Comparison of ENCODE assay signal across 35 cellular contexts in the genomic region with DNA sequence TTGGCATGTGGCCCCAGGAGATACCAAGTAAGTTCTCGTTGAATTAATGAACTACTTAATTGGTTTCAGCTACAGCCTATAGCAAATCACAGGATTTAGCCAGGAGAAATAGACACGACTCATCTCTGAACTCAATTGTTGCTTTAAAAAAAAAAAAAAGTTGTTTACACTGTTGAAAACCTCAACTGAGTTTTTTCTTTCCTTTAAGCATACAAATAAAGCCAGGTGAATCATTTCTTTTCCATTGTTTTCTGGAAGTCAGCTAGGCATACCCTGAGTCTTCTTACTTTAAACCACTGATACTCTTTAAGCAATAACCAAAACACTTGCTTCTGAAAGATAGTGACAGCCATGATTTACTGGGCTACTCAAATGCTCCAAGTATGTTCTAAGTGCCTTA. TPM values are rescaled to one million over a fixed set of nuclear protein-coding genes. Genes with fewer than 3 reads are reported as not detected.
"Had no signal": no experiment of that assay in that cellular context is flagged by ENCODE, and none has a peak within 500 bp of the region (broad histone marks: within the 10 kb centered on the region; RNA-seq: fewer than 3 reads in every experiment).

No MANE protein-coding gene starts in this region.

- H3K27me3 ChIP-seq: adrenal gland, body of pancreas, heart left ventricle, right lobe of liver, testis, transverse colon had no signal

- H3K9me3 ChIP-seq: adrenal gland, body of pancreas, left lung, lower lobe of right lung, right lobe of liver, testis, transverse colon had no signal

- DNase-seq: activated CD4-positive, alpha-beta T cell treated with anti-CD3 and anti-CD28 coated beads for 48 hours; activated CD4-positive, alpha-beta T cell treated with anti-CD3 and anti-CD28 coated beads, Interleukin-2, amount 50 U/mL, for 48 hours; activated CD8-positive, alpha-beta memory T cell treated with anti-CD3 and anti-CD28 coated beads for 24 hours; activated effector memory CD4-positive, alpha-beta T cell treated with Interleukin-2 at 50 U/mL for 16 hours; activated naive CD4-positive, alpha-beta T cell treated with Interleukin-2 at 50 U/mL for 16 hours; adrenal gland; aorta; body of pancreas; cortex of kidney; effector memory CD8-positive, alpha-beta T cell; foreskin fibroblast; heart left ventricle; immature natural killer cell; kidney; left lung; lower lobe of right lung; mesenchymal stem cell; natural killer cell; posterior cingulate gyrus; right lobe of liver; stimulated activated CD4-positive, alpha-beta T cell treated with anti-CD3 and anti-CD28 coated beads, Interleukin-2, amount 100 ng/mL, for 48 hours; stimulated activated naive CD4-positive, alpha-beta T cell treated with Interleukin-2 at 50 U/mL for 16 hours; T-helper 9 cell; testis; transverse colon had no signal

- FAIRE-seq: endothelial cell of umbilical vein, kidney, TTC549 had no signal

- H3K36me3 Mint-ChIP-seq: activated naive CD8-positive, alpha-beta T cell; immature natural killer cell; natural killer cell had no signal

- H3K4me3 Mint-ChIP-seq: activated naive CD8-positive, alpha-beta T cell; effector memory CD8-positive, alpha-beta T cell; immature natural killer cell; natural killer cell had no signal

- H3K27ac ChIP-seq: adrenal gland, body of pancreas, heart left ventricle, left lung, lower lobe of right lung, right lobe of liver, testis, transverse colon, VCaP had no signal

- H3K27ac Mint-ChIP-seq: activated naive CD8-positive, alpha-beta T cell; effector memory CD8-positive, alpha-beta T cell; immature natural killer cell; natural killer cell had no signal

- H3K36me3 ChIP-seq: adrenal gland, heart left ventricle, left lung, lower lobe of right lung, right lobe of liver, transverse colon had no signal

- H3K9me3 Mint-ChIP-seq: effector memory CD8-positive, alpha-beta T cell; natural killer cell had no signal

- ATAC-seq: body of pancreas; effector memory CD8-positive, alpha-beta T cell; esophagus mucosa; heart left ventricle; left lung; lower lobe of right lung; natural killer cell; right lobe of liver had no signal

- H3K4me3 ChIP-seq: adrenal gland, body of pancreas, heart left ventricle, left lung, lower lobe of right lung, right lobe of liver, testis, transverse colon had no signal

- H3K4me1 Mint-ChIP-seq: immature natural killer cell, natural killer cell had no signal

- H3K4me1 ChIP-seq: adrenal gland, body of pancreas, heart left ventricle, left lung, lower lobe of right lung, right lobe of liver, testis, transverse colon had no signal

RNA-seq across cellular contexts. Expression of a gene that starts 0.8 kb away (rescaled TPM):
- total RNA-seq: aorta; body of pancreas; chondrocyte; esophagus mucosa; mononuclear cell; omental fat pad; right lobe of liver; skeletal muscle tissue; T-helper 1 cell treated with Interleukin-12 subunit alpha and Interleukin-12 subunit beta and Interleukin-4 antibody, amounts not matched to agents 30 ng/mL and 1 ng/mL, for 36 hours had no signal
- polyA plus RNA-seq: adrenal gland, aorta, endothelial cell of umbilical vein, heart left ventricle, immature natural killer cell had no signal
